Comparison of ENCODE assay signal across 8 cellular contexts in genomic region chrX:40099046-40099968, GRCh38. TPM values are rescaled to one million over a fixed set of nuclear protein-coding genes. Genes with fewer than 3 reads are reported as not detected.
DNase-seq lines count a peak whose midpoint lies in the region; ATAC-seq and TF ChIP-seq lines count a peak whose summit lies in the region.

No MANE protein-coding gene starts in this region.

- TF ChIP-seq POLR2A in thyroid gland (IDR thresholded peaks at IDR 0.05), result peak in 1 of 2 donors; percentile 13

- no peak for TF ChIP-seq CTCF in brain (conservative IDR thresholded peaks at IDR 0.05)
- TF ChIP-seq CTCF in lung (IDR thresholded peaks at IDR 0.05; ENCODE audit: control extremely low read depth, extremely low read depth), result no peak
- TF ChIP-seq CTCF in thyroid gland (IDR thresholded peaks at IDR 0.05), result no peak

- peak overlapping the region; percentile 92 to 97 (median 96) for H3K27ac Mint-ChIP-seq in brain

- H3K4me1 Mint-ChIP-seq in brain, result peaks cover 48% of the 10 kb centered on the region

- WGBS in lung, 2 donors, result 12 to 13% methylated on average over 30 to 49 of the region's 49 CpGs
- WGBS in thyroid gland, 2 donors, result 10 to 39% methylated on average over 16 to 36 of the region's 49 CpGs

- H3K4me1 ChIP-seq in BLaER1 (peaks cover 64% of the 10 kb centered on the region), HUES6 (ENCODE audit: control insufficient read depth, insufficient read depth, low read length) (peaks cover 46% of the 10 kb centered on the region), lung (ENCODE audit: control insufficient read depth in 2 of 2, insufficient read depth in 2 of 2, low read length in 2 of 2) (peaks cover 0 to 6% of the 10 kb centered on the region in 2 donors), thyroid gland (peaks cover 11 to 12% of the 10 kb centered on the region in 2 donors)

- no peaks in the 10 kb centered on the region for H3K36me3 Mint-ChIP-seq in brain

- peaks cover 12% of the 10 kb centered on the region for H3K27me3 Mint-ChIP-seq in brain

- H3K36me3 ChIP-seq in BLaER1, result peaks cover 9% of the 10 kb centered on the region; the same call in 1 of the 2 replicates
- no peaks in the 10 kb centered on the region for H3K36me3 ChIP-seq in HUES6 (ENCODE audit: control insufficient read depth, insufficient read depth, low read length)
- no peaks in the 10 kb centered on the region for H3K36me3 ChIP-seq in SK-N-MC (ENCODE audit: insufficient read depth, low read length)
- H3K36me3 ChIP-seq in lung (ENCODE audit: control insufficient read depth in 2 of 2, insufficient read depth in 2 of 2, low read length in 2 of 2), result no peaks in the 10 kb centered on the region
- no peaks in the 10 kb centered on the region for H3K36me3 ChIP-seq in thyroid gland

- H3K27me3 ChIP-seq in BLaER1 (peaks cover 27% of the 10 kb centered on the region), HUES6 (ENCODE audit: control insufficient read depth, insufficient read depth, low read length) (peaks cover 63% of the 10 kb centered on the region), lung (ENCODE audit: control insufficient read depth, insufficient read depth) (peaks cover 3% of the 10 kb centered on the region), thyroid gland (peaks cover 5% of the 10 kb centered on the region)

- H3K9ac ChIP-seq in BLaER1 (peak overlapping the region; percentile 58), HUES6 (ENCODE audit: low read length) (peak overlapping the region; percentile 79), SK-N-MC (ENCODE audit: insufficient read length) (no peak overlapping the region)

- DNase-seq in SK-N-MC (ENCODE audit: low read depth, low spot score) (no peak), lung (ENCODE audit: low spot score) (no peak), thyroid gland (peak; percentile 47 to 54)

- peaks cover 82% of the 10 kb centered on the region for H4K20me1 ChIP-seq in BLaER1

- H3K9me3 ChIP-seq in BLaER1 (peaks cover 67% of the 10 kb centered on the region), HUES6 (ENCODE audit: control insufficient read depth, insufficient read depth, low read depth, low read length) (no peaks in the 10 kb centered on the region), SK-N-MC (ENCODE audit: low read depth, low read length) (no peaks in the 10 kb centered on the region), lung (ENCODE audit: control insufficient read depth in 2 of 2, insufficient read depth in 1 of 2, low read length in 1 of 2) (peaks cover 0 to 11% of the 10 kb centered on the region in 2 donors), thyroid gland (no peaks in the 10 kb centered on the region)

- H3K4me3 ChIP-seq in BLaER1 (peak overlapping the region; percentile 72), HUES6 (ENCODE audit: low read depth, low read length) (peak overlapping the region; percentile 66), SK-N-MC (peak overlapping the region; percentile 81), lung (no peak overlapping the region), thyroid gland (replicated peaks in 1 of 3) (peak overlapping the region in 1 of 3 donors; percentile 54)

- peak overlapping the region; percentile 87 to 94 (median 90) for H3K4me3 Mint-ChIP-seq in brain

- ATAC-seq in GM19043 (IDR thresholded peaks at IDR 0.05; ENCODE audit: low read depth, unreplicated experiment) (peak; percentile 44), lung (ENCODE audit: insufficient read depth, low FRiP score) (no peak), GM19023 (IDR thresholded peaks at IDR 0.05; ENCODE audit: unreplicated experiment) (no peak)

- peaks cover 0 to 4% (median 0%) of the 10 kb centered on the region in 5 experiments for H3K9me3 Mint-ChIP-seq in brain

- H3K27ac ChIP-seq in BLaER1 (peak overlapping the region; percentile 80), HUES6 (ENCODE audit: low read depth, low read length) (no peak overlapping the region; the same call in 1 of the 2 replicates), SK-N-MC (peak overlapping the region; percentile 93), lung (ENCODE audit: low read depth in 1 of 2, low read length in 1 of 2) (peak overlapping the region; percentile 2 to 67), thyroid gland (peak overlapping the region; percentile 67 to 80 (median 71))

- H3K4me2 ChIP-seq in BLaER1, result peak overlapping the region; percentile 89

- intact Hi-C loops in thyroid gland (cut with DNase I), result loop anchor here (5.0 kb wide), 1 partner anchor 48 kb away; no protein-coding TSS in a partner anchor

RNA-seq across cellular contexts. Expression of gene BCOR, which starts 1.5 kb away (rescaled TPM):
- polyA plus RNA-seq in brain (ENCODE audit: insufficient read depth, low read depth, low replicate concordance) (41.6 TPM), lung (10 to 100 TPM; 10.8 to 13.1 TPM)
- total RNA-seq in lung (10 to 100 TPM; 18.8 to 67.2 TPM), thyroid gland (10 to 100 TPM; 30.9 to 67.4 (median 42.4) TPM)

Comparison
In these comparisons a context has a peak if more than half of its experiments do, and no peak if none do; other contexts are left out.
1. DNase-seq: peak in thyroid gland (2 of 2); none in SK-N-MC (single experiment) and lung (single experiment).